Comparison of ENCODE assay signal across 8 cellular contexts in the genomic region with DNA sequence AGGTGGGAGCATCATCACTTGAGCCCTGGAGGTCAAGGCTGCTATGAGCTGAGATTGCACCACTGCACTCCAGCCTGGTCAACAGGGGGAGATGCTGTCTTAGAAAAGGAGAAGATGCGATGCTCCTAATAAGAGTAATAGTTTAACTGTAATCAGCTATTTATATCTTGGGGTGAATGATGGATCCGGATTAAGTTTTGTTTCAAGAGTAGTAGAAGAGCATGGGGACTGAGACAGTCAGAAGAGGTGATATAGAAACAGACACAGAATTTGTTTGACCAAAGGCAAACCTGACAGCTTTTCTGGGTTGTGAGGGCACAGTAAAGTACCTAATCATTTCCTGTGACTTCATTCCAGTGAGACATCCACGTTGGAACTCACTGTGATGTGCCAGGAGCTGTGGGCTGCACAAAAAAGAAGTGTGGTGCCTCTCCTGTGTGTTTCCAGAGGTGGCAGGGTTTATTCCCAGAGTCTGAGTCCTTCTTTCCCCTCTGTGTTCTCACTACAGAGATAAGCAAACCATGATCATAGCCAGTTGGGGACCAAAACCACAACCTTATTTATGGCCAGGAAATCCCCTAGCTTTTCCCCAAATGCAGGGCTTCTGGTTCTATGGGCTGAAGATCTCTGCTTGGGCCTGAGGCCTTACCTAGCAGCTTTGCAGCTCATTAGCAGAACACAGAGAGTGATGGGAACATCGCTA.
DNase-seq lines count a peak whose midpoint lies in the region; ATAC-seq lines count a peak whose summit lies in the region.

No MANE protein-coding gene starts in this region.

- peak overlapping the region; percentile 75 for H3K27ac Mint-ChIP-seq in activated T-helper 1 cell treated with anti-CD3 and anti-CD28 coated beads, Interleukin-12 subunit alpha, Interleukin-12 subunit beta, Interleukin-2, Interleukin-4 antibody, amounts not matched to agents 30 ng/mL and 10 ng/mL and 1 ng/mL, durations not matched to agents 14 hours and 24 hours and 36 hours
- peak overlapping the region; percentile 29 for H3K27ac Mint-ChIP-seq in stimulated activated naive CD8-positive, alpha-beta T cell treated with anti-CD3 and anti-CD28 coated beads, Interleukin-15, Interleukin-2, amounts not matched to agents 100 ng/mL and 50 ng/mL, for 24 hours

- H3K27me3 Mint-ChIP-seq in activated T-helper 1 cell treated with anti-CD3 and anti-CD28 coated beads, Interleukin-12 subunit alpha, Interleukin-12 subunit beta, Interleukin-2, Interleukin-4 antibody, amounts not matched to agents 30 ng/mL and 10 ng/mL and 1 ng/mL, durations not matched to agents 14 hours and 24 hours and 36 hours (ENCODE audit: insufficient read depth), result no peaks in the 10 kb centered on the region
- H3K27me3 Mint-ChIP-seq in stimulated activated naive CD8-positive, alpha-beta T cell treated with anti-CD3 and anti-CD28 coated beads, Interleukin-15, Interleukin-2, amounts not matched to agents 100 ng/mL and 50 ng/mL, for 24 hours, result no peaks in the 10 kb centered on the region

- no peaks in the 10 kb centered on the region for H3K9me3 Mint-ChIP-seq in activated T-helper 1 cell treated with anti-CD3 and anti-CD28 coated beads, Interleukin-12 subunit alpha, Interleukin-12 subunit beta, Interleukin-2, Interleukin-4 antibody, amounts not matched to agents 30 ng/mL and 10 ng/mL and 1 ng/mL, durations not matched to agents 14 hours and 24 hours and 36 hours
- no peaks in the 10 kb centered on the region for H3K9me3 Mint-ChIP-seq in stimulated activated naive CD8-positive, alpha-beta T cell treated with anti-CD3 and anti-CD28 coated beads, Interleukin-15, Interleukin-2, amounts not matched to agents 100 ng/mL and 50 ng/mL, for 24 hours

- DNase-seq in Daoy (ENCODE audit: low read depth) (peak; percentile 68), HPDE6-E6E7 (ENCODE audit: extremely low spot score) (no peak), LoVo (ENCODE audit: low spot score) (no peak)
- DNase-seq in activated T-helper 1 cell treated with anti-CD3 and anti-CD28 coated beads, Interleukin-12 subunit alpha, Interleukin-12 subunit beta, Interleukin-2, Interleukin-4 antibody, amounts not matched to agents 30 ng/mL and 10 ng/mL and 1 ng/mL, durations not matched to agents 14 hours and 24 hours and 36 hours (ENCODE audit: low spot score), result peak; percentile 14

- H3K4me1 Mint-ChIP-seq in activated T-helper 1 cell treated with anti-CD3 and anti-CD28 coated beads, Interleukin-12 subunit alpha, Interleukin-12 subunit beta, Interleukin-2, Interleukin-4 antibody, amounts not matched to agents 30 ng/mL and 10 ng/mL and 1 ng/mL, durations not matched to agents 14 hours and 24 hours and 36 hours (ENCODE audit: low read depth), result peaks cover 56% of the 10 kb centered on the region
- peaks cover 41% of the 10 kb centered on the region for H3K4me1 Mint-ChIP-seq in stimulated activated naive CD8-positive, alpha-beta T cell treated with anti-CD3 and anti-CD28 coated beads, Interleukin-15, Interleukin-2, amounts not matched to agents 100 ng/mL and 50 ng/mL, for 24 hours (ENCODE audit: low read depth)

- ATAC-seq in GM19328 (IDR thresholded peaks at IDR 0.05; ENCODE audit: unreplicated experiment) (peak; percentile 61), HG03196 (IDR thresholded peaks at IDR 0.05; ENCODE audit: unreplicated experiment) (peak; percentile 47), HG03025 (IDR thresholded peaks at IDR 0.05; ENCODE audit: low FRiP score, unreplicated experiment) (no peak)

- H3K4me3 Mint-ChIP-seq in activated T-helper 1 cell treated with anti-CD3 and anti-CD28 coated beads, Interleukin-12 subunit alpha, Interleukin-12 subunit beta, Interleukin-2, Interleukin-4 antibody, amounts not matched to agents 30 ng/mL and 10 ng/mL and 1 ng/mL, durations not matched to agents 14 hours and 24 hours and 36 hours, result peak overlapping the region; percentile 3
- no peak overlapping the region for H3K4me3 Mint-ChIP-seq in stimulated activated naive CD8-positive, alpha-beta T cell treated with anti-CD3 and anti-CD28 coated beads, Interleukin-15, Interleukin-2, amounts not matched to agents 100 ng/mL and 50 ng/mL, for 24 hours

- intact Hi-C loops in activated T-helper 1 cell treated with anti-CD3 and anti-CD28 coated beads, Interleukin-12 subunit alpha, Interleukin-12 subunit beta, Interleukin-2, Interleukin-4 antibody, amounts not matched to agents 30 ng/mL and 10 ng/mL and 1 ng/mL, durations not matched to agents 14 hours and 24 hours and 36 hours (cut with micrococcal nuclease), result loop anchor here (2.0 to 5.0 kb wide), 7 partner anchors 16 to 276 kb away; partner anchors contain the start of genes RPL37A and SMARCAL1

- H3K36me3 Mint-ChIP-seq in activated T-helper 1 cell treated with anti-CD3 and anti-CD28 coated beads, Interleukin-12 subunit alpha, Interleukin-12 subunit beta, Interleukin-2, Interleukin-4 antibody, amounts not matched to agents 30 ng/mL and 10 ng/mL and 1 ng/mL, durations not matched to agents 14 hours and 24 hours and 36 hours (ENCODE audit: low read depth), result peaks cover 26% of the 10 kb centered on the region
- peaks cover 20% of the 10 kb centered on the region for H3K36me3 Mint-ChIP-seq in stimulated activated naive CD8-positive, alpha-beta T cell treated with anti-CD3 and anti-CD28 coated beads, Interleukin-15, Interleukin-2, amounts not matched to agents 100 ng/mL and 50 ng/mL, for 24 hours (ENCODE audit: low read depth)

Comparison
In these comparisons a context has a peak if more than half of its experiments do, and no peak if none do; other contexts are left out.
1. DNase-seq: peak in Daoy (single experiment) and activated T-helper 1 cell treated with anti-CD3 and anti-CD28 coated beads, Interleukin-12 subunit alpha, Interleukin-12 subunit beta, Interleukin-2, Interleukin-4 antibody, amounts not matched to agents 30 ng/mL and 10 ng/mL and 1 ng/mL, durations not matched to agents 14 hours and 24 hours and 36 hours (single experiment); none in HPDE6-E6E7 (single experiment) and LoVo (single experiment).